8 cellular contexts compared by ENCODE assay signal in genomic region chr2:202178342-202178958, GRCh38. TPM values are rescaled to one million over a fixed set of nuclear protein-coding genes. Genes with fewer than 3 reads are reported as not detected.
DNase-seq lines count a peak whose midpoint lies in the region; ATAC-seq and TF ChIP-seq lines count a peak whose summit lies in the region.

No MANE protein-coding gene starts in this region.

- H3K9ac ChIP-seq in Karpas-422 (ENCODE audit: low read length), result no peak overlapping the region
- H3K9ac ChIP-seq in parathyroid adenoma, result no peak overlapping the region

- H3K4me3 ChIP-seq in Karpas-422 (ENCODE audit: low read length) (no peak overlapping the region), parathyroid adenoma (ENCODE audit: low read depth, low read length) (no peak overlapping the region)

- H3K4me2 ChIP-seq in Karpas-422 (ENCODE audit: low read depth, low read length, poor library complexity, severe bottlenecking), result no peak overlapping the region
- no peak overlapping the region for H3K4me2 ChIP-seq in parathyroid adenoma (ENCODE audit: low read length)

- peak; percentile 64 for DNase-seq in ELF-1 (ENCODE audit: low read depth, low spot score)
- peak; percentile 82 for DNase-seq in Karpas-422
- DNase-seq in RPMI7951 (ENCODE audit: low read depth), result peak; percentile 68
- peak; percentile 67 for DNase-seq in activated effector memory CD4-positive, alpha-beta T cell treated with anti-CD3 and anti-CD28 coated beads, Interleukin-2, amount 50 U/mL, for 16 hours
- peak; percentile 38 for DNase-seq in germinal center (ENCODE audit: low spot score)

- H3K79me2 ChIP-seq in Karpas-422 (ENCODE audit: low read length) (no peaks in the 10 kb centered on the region), parathyroid adenoma (no peaks in the 10 kb centered on the region)

- no peaks in the 10 kb centered on the region for H3K9me2 ChIP-seq in Karpas-422 (replicated peaks; ENCODE audit: insufficient read depth, low read length)

- H2AFZ ChIP-seq in Karpas-422 (ENCODE audit: low read length) (no peak overlapping the region), parathyroid adenoma (no peak overlapping the region)

- peak; percentile 85 for TF ChIP-seq CTCF in parathyroid adenoma (IDR thresholded peaks at IDR 0.05)

- H3K36me3 ChIP-seq in Karpas-422 (ENCODE audit: insufficient read depth, low read length) (no peaks in the 10 kb centered on the region), parathyroid adenoma (ENCODE audit: control insufficient read depth, insufficient read depth, low read length) (no peaks in the 10 kb centered on the region)

- H3K4me1 ChIP-seq in Karpas-422 (ENCODE audit: low read length), result no peaks in the 10 kb centered on the region
- no peaks in the 10 kb centered on the region for H3K4me1 ChIP-seq in parathyroid adenoma

- H3K27me3 ChIP-seq in Karpas-422 (ENCODE audit: low read length) (no peaks in the 10 kb centered on the region), parathyroid adenoma (ENCODE audit: control insufficient read depth, insufficient read depth, low read length) (no peaks in the 10 kb centered on the region)

- H3K27ac ChIP-seq in Karpas-422 (ENCODE audit: low read length), result no peak overlapping the region
- no peak overlapping the region for H3K27ac ChIP-seq in parathyroid adenoma

- ATAC-seq in GM18498 (IDR thresholded peaks at IDR 0.05; ENCODE audit: unreplicated experiment), result no peak
- no peak for ATAC-seq in GM18861 (IDR thresholded peaks at IDR 0.05; ENCODE audit: unreplicated experiment)

- H4K20me1 ChIP-seq in Karpas-422 (ENCODE audit: insufficient read depth, low read depth, low read length), result no peaks in the 10 kb centered on the region

- H3K9me3 ChIP-seq in Karpas-422 (ENCODE audit: low read length) (no peaks in the 10 kb centered on the region), parathyroid adenoma (ENCODE audit: control insufficient read depth, low read length) (no peaks in the 10 kb centered on the region)

RNA-seq across cellular contexts. Expression of gene SUMO1, which starts 59.9 kb away (rescaled TPM):
- total RNA-seq in Karpas-422 (2014; rRNA removed; shearing (Covaris generic); ENCODE audit: low replicate concordance), result 89.8 and 170 TPM in 2 replicates
- 210 and 276 TPM in 2 replicates for total RNA-seq in RPMI7951 (2014; rRNA removed; shearing (Covaris generic))
